Comparison of ENCODE assay signal across 8 cellular contexts in the genomic region with DNA sequence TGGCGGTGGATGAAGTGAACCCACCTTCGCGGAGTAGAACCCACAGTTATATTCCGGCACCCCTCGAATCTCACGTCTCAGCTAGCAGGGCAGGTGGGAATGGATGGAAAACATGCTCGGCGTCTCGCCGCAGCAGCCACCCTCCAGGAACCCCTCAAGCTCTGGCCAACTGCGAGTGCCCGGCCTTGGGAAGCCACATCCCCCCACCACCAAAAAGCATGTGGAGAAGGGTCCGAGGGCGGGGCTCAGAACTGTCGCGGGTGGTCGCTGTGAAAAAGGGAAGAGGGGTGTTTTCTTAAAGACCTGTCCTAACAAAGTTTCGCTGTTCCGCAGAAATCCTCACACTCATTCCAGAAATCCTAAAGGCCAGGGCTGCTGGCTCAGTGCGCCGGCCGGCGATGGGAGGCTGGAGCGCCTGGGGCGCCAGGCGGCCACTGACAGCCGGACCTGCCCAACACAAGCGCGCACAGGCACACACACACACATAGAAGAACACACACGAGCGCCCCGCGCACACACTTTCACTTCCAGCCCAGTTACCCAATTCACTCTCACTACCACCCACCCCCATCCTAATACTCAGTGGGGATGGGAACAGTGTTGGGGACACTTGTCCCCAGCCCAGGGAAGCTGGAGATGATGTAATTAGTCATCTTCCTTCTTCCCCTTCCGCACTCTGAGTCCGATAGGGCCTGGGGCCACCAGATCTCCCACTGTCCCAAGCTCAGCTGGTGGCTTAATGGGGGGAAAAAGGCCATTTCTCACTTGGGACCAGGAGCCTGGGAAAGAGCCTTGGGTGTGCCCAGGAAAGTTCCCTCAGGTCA. TPM values are rescaled to one million over a fixed set of nuclear protein-coding genes. Genes with fewer than 3 reads are reported as not detected.
DNase-seq lines count a peak whose midpoint lies in the region; ATAC-seq and TF ChIP-seq lines count a peak whose summit lies in the region.

No MANE protein-coding gene starts in this region.

- ATAC-seq in HG02678 (IDR thresholded peaks at IDR 0.05; ENCODE audit: unreplicated experiment), result no peak

- no peaks in the 10 kb centered on the region for H3K9me3 ChIP-seq in mesodermal cell (ENCODE audit: control insufficient read depth, low read length)

- no peak for TF ChIP-seq CTCF in cardiac fibroblast (IDR thresholded peaks at IDR 0.05; ENCODE audit: low read depth, low read length)

- intact Hi-C loops in head of caudate nucleus (cut with DNase I), result no loop called here

- H3K4me1 ChIP-seq in mesodermal cell (ENCODE audit: control insufficient read depth, insufficient read depth, low read length, poor library complexity, severe bottlenecking), result peaks cover 18% of the 10 kb centered on the region

- no peaks in the 10 kb centered on the region for H3K36me3 ChIP-seq in mesodermal cell (ENCODE audit: control insufficient read depth, insufficient read depth, low read length)

- 9 to 17% methylated on average over 11 to 13 of the region's 35 CpGs for WGBS in mesodermal cell (ENCODE audit: insufficient coverage in 2 of 2), 2 experiments

- peak overlapping the region; percentile 64 to 72 for H3K4me3 ChIP-seq in cardiac fibroblast (replicated peaks in 1 of 2; ENCODE audit: low read depth in 2 of 2, low read length in 2 of 2)
- H3K4me3 ChIP-seq in mesodermal cell (ENCODE audit: extremely low read depth, insufficient read depth, low read length, poor library complexity, severe bottlenecking), result peak overlapping the region; percentile 15

- DNase-seq in GM03348 (ENCODE audit: low spot score), result peak; percentile 70
- DNase-seq in HuH-7 (ENCODE audit: low spot score), result peak; percentile 30
- DNase-seq in cardiac fibroblast (ENCODE audit: low read depth in 2 of 2), result peak; percentile 69
- no peak for DNase-seq in NCI-H774 (lab: John Stamatoyannopoulos, UW)
- DNase-seq in head of caudate nucleus, result no peak
- no peak for DNase-seq in activated gamma-delta T cell treated with Interleukin-2 at 50 U/mL for 16 hours

- H3K27ac ChIP-seq in mesodermal cell (ENCODE audit: low read depth, low read length, severe bottlenecking), result no peak overlapping the region

RNA-seq across cellular contexts. Expression of gene EBF1, which starts 2.0 kb away (rescaled TPM):
- 3.5 TPM for polyA plus RNA-seq in mesodermal cell (2013, experiment 1 of 2)
- polyA plus RNA-seq in mesodermal cell (2013, experiment 2 of 2), result 2.7 TPM

Comparison
In these comparisons a context has a peak if more than half of its experiments do, and no peak if none do; other contexts are left out.
1. DNase-seq: peak in GM03348 (single experiment), HuH-7 (single experiment) and cardiac fibroblast (2 of 2); none in NCI-H774 (single experiment), head of caudate nucleus (0 of 42) and activated gamma-delta T cell treated with Interleukin-2 at 50 U/mL for 16 hours (single experiment).